In genomic region chr19:2096543-2097329, GRCh38 we compare ENCODE assay signal across 9 cellular contexts. TPM values are rescaled to one million over a fixed set of nuclear protein-coding genes. Genes with fewer than 3 reads are reported as not detected.
DNase-seq lines count a peak whose midpoint lies in the region; ATAC-seq, FAIRE-seq and TF ChIP-seq lines count a peak whose summit lies in the region.
"Had no signal": no experiment of that assay in that cellular context is flagged by ENCODE, and none has a peak within 500 bp of the region (broad histone marks: within the 10 kb centered on the region; RNA-seq: fewer than 3 reads in every experiment).

TSS of gene IZUMO4 (plus strand) at chr19:2096915. CDS start at chr19:2096946, 31 bp downstream.

- TF ChIP-seq CTCF in kidney (IDR thresholded peaks at IDR 0.05; ENCODE audit: borderline replicate concordance, extremely low read depth, insufficient read depth): peak; percentile 49

- no peaks in the 10 kb centered on the region for H3K9me3 ChIP-seq in kidney (ENCODE audit: control insufficient read depth in 1 of 2, low read length in 2 of 2)

- DNase-seq in AG20443 (ENCODE audit: low spot score): peak; percentile 99
- peak; percentile 98 to 99 for DNase-seq in NCI-H446 (lab: John Stamatoyannopoulos, UW)
- DNase-seq in activated CD4-positive, CD25-positive, alpha-beta regulatory T cell treated with anti-CD3 and anti-CD28 coated beads, Interleukin-2, amount 50 U/mL, for 72 hours: peak; percentile 99
- peak; percentile 91 to 92 for DNase-seq in cerebellar nuclear complex (lab: John Stamatoyannopoulos, UW)
- peak; percentile 100 for DNase-seq in kidney
- peak; percentile 100 for DNase-seq in stimulated activated CD4-positive, alpha-beta T cell treated with anti-CD3 and anti-CD28 coated beads, Interleukin-15, amount 100 ng/mL, for 24 hours

- H3K4me1 ChIP-seq in kidney (ENCODE audit: control insufficient read depth in 1 of 2, insufficient read depth in 1 of 2, low read depth in 1 of 2, low read length in 2 of 2): peaks cover 8 to 15% of the 10 kb centered on the region in 2 donors

- peak within 1 kb of the TSS; percentile 93 to 97 for H3K27ac ChIP-seq in kidney (ENCODE audit: low read depth in 2 of 2, low read length in 2 of 2)

- peak within 1 kb of the TSS; percentile 57 to 75 for H3K4me3 ChIP-seq in kidney (ENCODE audit: low read length in 2 of 2)

- intact Hi-C loops in kidney (cut with DNase I): no loop called here

- ATAC-seq in GM19043 (IDR thresholded peaks at IDR 0.05; ENCODE audit: low read depth, unreplicated experiment) (peak; percentile 55), HG03378 (IDR thresholded peaks at IDR 0.05; ENCODE audit: unreplicated experiment) (peak; percentile 38)

- H3K9ac ChIP-seq in kidney (ENCODE audit: low read length in 2 of 2): peak within 1 kb of the TSS in 1 of 2 donors; percentile 51

- FAIRE-seq in kidney (lab: Jason Lieb, UNC): no peak
- FAIRE-seq: TTC549 had no signal

- H3K36me3 ChIP-seq in kidney (ENCODE audit: control insufficient read depth in 1 of 2, insufficient read depth in 2 of 2, low read length in 2 of 2): peaks cover 6 to 12% of the 10 kb centered on the region in 2 donors

RNA-seq across cellular contexts. Expression of gene IZUMO4, which starts in this region (rescaled TPM):
- total RNA-seq in kidney: 4.3 TPM
- polyA plus RNA-seq in kidney (ENCODE audit: insufficient read depth, low read depth, low replicate concordance): 8.9 TPM

Comparison
In these comparisons a context has a peak if more than half of its experiments do, and no peak if none do; other contexts are left out.
1. Peak in every context shown above with its lines: DNase-seq, ATAC-seq, H3K4me3 ChIP-seq and H3K27ac ChIP-seq.